ENCODE assay signal across 16 cellular contexts in genomic region chr11:44379141-44380008, GRCh38.
DNase-seq lines count a peak whose midpoint lies in the region; ATAC-seq and TF ChIP-seq lines count a peak whose summit lies in the region.
"Had no signal": no experiment of that assay in that cellular context is flagged by ENCODE, and none has a peak within 500 bp of the region (broad histone marks: within the 10 kb centered on the region; RNA-seq: fewer than 3 reads in every experiment).

No MANE protein-coding gene starts in this region.

- 42 to 62% methylated on average over 7 to 10 of the region's 11 CpGs for WGBS in thyroid gland, 2 donors

- TF ChIP-seq POLR2A in thyroid gland (IDR thresholded peaks at IDR 0.05) = no peak

- H3K27ac ChIP-seq in thyroid gland (peak overlapping the region; percentile 4 to 67 (median 6)), ascending aorta (no peak overlapping the region)

- H3K4me1 ChIP-seq in thyroid gland (peaks cover 14 to 34% of the 10 kb centered on the region in 2 donors), ascending aorta (no peaks in the 10 kb centered on the region)

- no peaks in the 10 kb centered on the region for H3K9me3 ChIP-seq in thyroid gland
- no peaks in the 10 kb centered on the region for H3K9me3 ChIP-seq in ascending aorta
- H3K9me3 ChIP-seq: MG63 had no signal

- no peaks in the 10 kb centered on the region for H3K36me3 ChIP-seq in thyroid gland
- H3K36me3 ChIP-seq in ascending aorta = no peaks in the 10 kb centered on the region
- H3K36me3 ChIP-seq: MG63 had no signal

- intact Hi-C loops in cardiac septum (cut with DNase I) = no loop called here
- intact Hi-C loops in left cardiac atrium (cut with DNase I) = no loop called here
- intact Hi-C loops in thyroid gland (cut with DNase I) = no loop called here
- intact Hi-C loops in ascending aorta (cut with DNase I) = no loop called here

- DNase-seq in cardiac septum (ENCODE audit: low spot score) (peak; percentile 73), left cardiac atrium (no peak), NCI-H2196 (lab: John Stamatoyannopoulos, UW; ENCODE audit: unreplicated experiment) (peak; percentile 85), left lobe of liver (ENCODE audit: low spot score) (peak; percentile 85), thyroid gland (peak; percentile 81 to 89), NCI-H526 treated with DMSO at 0.1 percent for 48 hours (lab: John Stamatoyannopoulos, UW) (no peak), ascending aorta (ENCODE audit: low spot score in 2 of 2) (no peak), SKM-1 treated with dmso at 0.1 percent for 144 hours (lab: John Stamatoyannopoulos, UW; ENCODE audit: unreplicated experiment) (no peak)
- DNase-seq: ACHN; CD4-positive, alpha-beta T cell; EL; MG63; NCI-H2081; NCI-H226; NCI-H82; SIG-M5 had no signal

- TF ChIP-seq CTCF in thyroid gland (IDR thresholded peaks at IDR 0.05) = no peak
- no peak for TF ChIP-seq CTCF in ascending aorta (IDR thresholded peaks at IDR 0.05)

- ATAC-seq in left cardiac atrium = no peak
- peak; percentile 94 for ATAC-seq in left lobe of liver

- H3K4me3 ChIP-seq in thyroid gland (replicated peaks in 1 of 3) = no peak overlapping the region
- no peak overlapping the region for H3K4me3 ChIP-seq in ascending aorta
- H3K4me3 ChIP-seq: MG63 had no signal

- H3K27me3 ChIP-seq in thyroid gland (no peaks in the 10 kb centered on the region), ascending aorta (no peaks in the 10 kb centered on the region)

Comparison
In these comparisons a context has a peak if more than half of its experiments do, and no peak if none do; other contexts are left out.
1. DNase-seq: peak in cardiac septum (single experiment), NCI-H2196 (single experiment), left lobe of liver (single experiment) and thyroid gland (2 of 2); none in left cardiac atrium (single experiment), NCI-H526 treated with DMSO at 0.1 percent for 48 hours (single experiment), ascending aorta (0 of 2) and SKM-1 treated with dmso at 0.1 percent for 144 hours (single experiment).
2. H3K27ac ChIP-seq: peak in thyroid gland (3 of 3); none in ascending aorta (0 of 2).